In genomic region chr19:58522709-58523108, GRCh38 we compare ENCODE assay signal across 1 cellular context.
TF ChIP-seq lines count a peak whose summit lies in the region.

No MANE protein-coding gene starts in this region.

TF ChIP-seq in IMR-90, 13 proteins besides CTCF, POLR2A, EP300 and RAD21:
- TF ChIP-seq ELK1 (IDR thresholded peaks at IDR 0.05; ENCODE audit: borderline replicate concordance, low read depth, low read length), result no peak
- no peak for TF ChIP-seq MAFK (IDR thresholded peaks at IDR 0.05; ENCODE audit: low read depth, low read length)
- no peak for TF ChIP-seq BHLHE40 (IDR thresholded peaks at IDR 0.05; ENCODE audit: low read depth, low read length)
- no peak for TF ChIP-seq RCOR1 (IDR thresholded peaks at IDR 0.05; ENCODE audit: insufficient replicate concordance, low read length)
- no peak for TF ChIP-seq MAZ (IDR thresholded peaks at IDR 0.05; ENCODE audit: borderline replicate concordance, low read depth, low read length)
- TF ChIP-seq NFE2L2 (IDR thresholded peaks at IDR 0.05; ENCODE audit: low read depth, low read length), result no peak
- no peak for TF ChIP-seq USF2 (IDR thresholded peaks at IDR 0.05; ENCODE audit: low read depth, low read length)
